Comparison of ENCODE assay signal across 9 cellular contexts in the genomic region with DNA sequence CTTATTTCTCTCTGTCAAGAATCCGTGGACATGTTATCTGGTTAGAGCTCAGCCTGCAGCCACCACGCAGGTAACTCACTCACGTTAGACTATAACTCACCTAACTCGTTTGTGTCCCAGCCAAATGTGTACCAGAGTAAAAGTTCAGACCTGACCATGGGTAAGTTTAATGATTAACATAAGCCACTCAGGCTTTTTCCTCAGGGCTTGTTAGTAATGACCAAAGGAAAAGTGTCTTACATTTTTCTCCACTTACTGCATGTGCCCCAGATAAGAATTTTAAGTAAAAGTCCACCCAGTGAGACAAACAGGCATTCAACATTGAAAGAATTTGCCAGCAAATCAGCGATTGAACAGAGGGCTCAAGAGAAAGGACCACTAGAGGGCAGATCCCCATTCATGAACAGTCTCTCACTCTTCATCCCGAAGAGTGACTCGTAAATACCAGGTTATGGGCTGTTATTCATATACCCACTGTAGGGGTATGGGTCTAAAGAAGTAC. TPM values are rescaled to one million over a fixed set of nuclear protein-coding genes. Genes with fewer than 3 reads are reported as not detected.
DNase-seq lines count a peak whose midpoint lies in the region; ATAC-seq, FAIRE-seq and TF ChIP-seq lines count a peak whose summit lies in the region.
"Had no signal": no experiment of that assay in that cellular context is flagged by ENCODE, and none has a peak within 500 bp of the region (broad histone marks: within the 10 kb centered on the region; RNA-seq: fewer than 3 reads in every experiment).

A gene with protein sequence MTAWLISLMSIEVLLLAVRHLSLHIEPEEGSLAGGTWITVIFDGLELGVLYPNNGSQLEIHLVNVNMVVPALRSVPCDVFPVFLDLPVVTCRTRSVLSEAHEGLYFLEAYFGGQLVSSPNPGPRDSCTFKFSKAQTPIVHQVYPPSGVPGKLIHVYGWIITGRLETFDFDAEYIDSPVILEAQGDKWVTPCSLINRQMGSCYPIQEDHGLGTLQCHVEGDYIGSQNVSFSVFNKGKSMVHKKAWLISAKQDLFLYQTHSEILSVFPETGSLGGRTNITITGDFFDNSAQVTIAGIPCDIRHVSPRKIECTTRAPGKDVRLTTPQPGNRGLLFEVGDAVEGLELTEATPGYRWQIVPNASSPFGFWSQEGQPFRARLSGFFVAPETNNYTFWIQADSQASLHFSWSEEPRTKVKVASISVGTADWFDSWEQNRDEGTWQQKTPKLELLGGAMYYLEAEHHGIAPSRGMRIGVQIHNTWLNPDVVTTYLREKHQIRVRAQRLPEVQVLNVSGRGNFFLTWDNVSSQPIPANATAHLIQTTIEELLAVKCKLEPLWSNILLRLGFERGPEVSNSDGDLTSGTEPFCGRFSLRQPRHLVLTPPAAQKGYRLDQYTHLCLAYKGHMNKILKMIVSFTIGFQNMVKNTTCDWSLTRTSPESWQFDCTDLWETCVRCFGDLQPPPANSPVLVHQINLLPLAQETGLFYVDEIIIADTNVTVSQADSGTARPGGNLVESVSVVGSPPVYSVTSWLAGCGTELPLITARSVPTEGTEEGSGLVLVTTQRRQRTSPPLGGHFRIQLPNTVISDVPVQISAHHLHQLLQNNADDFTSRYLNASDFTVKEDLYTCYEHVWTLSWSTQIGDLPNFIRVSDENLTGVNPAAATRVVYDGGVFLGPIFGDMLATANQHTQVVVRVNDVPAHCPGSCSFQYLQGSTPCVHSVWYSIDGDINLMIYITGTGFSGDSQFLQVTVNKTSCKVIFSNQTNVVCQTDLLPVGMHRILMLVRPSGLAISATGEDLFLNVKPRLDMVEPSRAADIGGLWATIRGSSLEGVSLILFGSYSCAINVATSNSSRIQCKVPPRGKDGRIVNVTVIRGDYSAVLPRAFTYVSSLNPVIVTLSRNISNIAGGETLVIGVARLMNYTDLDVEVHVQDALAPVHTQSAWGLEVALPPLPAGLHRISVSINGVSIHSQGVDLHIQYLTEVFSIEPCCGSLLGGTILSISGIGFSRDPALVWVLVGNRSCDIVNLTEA (N-terminal part only) (minus strand): TSS at position 116 of the 502 bp plus-strand sequence. CDS start 2,680 bp downstream, outside the sequence.

- no peak for FAIRE-seq in frontal cortex (lab: Jason Lieb, UNC)

- H3K27me3 Mint-ChIP-seq in nephron progenitor cell (ENCODE audit: low read depth, poor library complexity) = peaks cover 5% of the 10 kb centered on the region

- H3K27ac Mint-ChIP-seq in nephron progenitor cell = no peak within 1 kb of the TSS

- no peaks in the 10 kb centered on the region for H3K4me1 Mint-ChIP-seq in nephron progenitor cell

- no peak within 1 kb of the TSS for H3K4me3 Mint-ChIP-seq in nephron progenitor cell

- H3K4me3 ChIP-seq in Jurkat, Clone E6-1 (ENCODE audit: low read length) = no peak within 1 kb of the TSS
- H3K4me3 ChIP-seq in brain microvascular endothelial cell (ENCODE audit: low read depth, low read length) (no peak within 1 kb of the TSS), HAP-1 (no peak within 1 kb of the TSS)

- H3K36me3 ChIP-seq in brain microvascular endothelial cell (replicated peaks) (no peaks in the 10 kb centered on the region), HAP-1 (replicated peaks) (no peaks in the 10 kb centered on the region)

- H3K27ac ChIP-seq in brain microvascular endothelial cell = no peak within 1 kb of the TSS

- ATAC-seq in GM21576 (IDR thresholded peaks at IDR 0.05; ENCODE audit: unreplicated experiment) = no peak

- H3K36me3 Mint-ChIP-seq in nephron progenitor cell (ENCODE audit: low read depth) = no peaks in the 10 kb centered on the region

- H3K4me1 ChIP-seq in HAP-1 = no peaks in the 10 kb centered on the region

- DNase-seq in ELR (ENCODE audit: low read depth) (peak; percentile 35), brain microvascular endothelial cell (no peak), nephron progenitor cell (no peak), NCI-H1048 (lab: John Stamatoyannopoulos, UW) (no peak), HAP-1 (ENCODE audit: low spot score in 2 of 2) (no peak), frontal cortex (ENCODE audit: low spot score in 2 of 2) (no peak)
- peak; percentile 15 for DNase-seq in Jurkat, Clone E6-1 (ENCODE audit: low read depth, low spot score)

- peak; percentile 52 for TF ChIP-seq CTCF in brain microvascular endothelial cell (IDR thresholded peaks at IDR 0.05; ENCODE audit: low read depth, low read length, missing control alignments)
- TF ChIP-seq CTCF in nephron progenitor cell (IDR thresholded peaks at IDR 0.05) = peak; percentile 40

- H3K27me3 ChIP-seq in brain microvascular endothelial cell (replicated peaks) (no peaks in the 10 kb centered on the region), HAP-1 (ENCODE audit: low read depth) (no peaks in the 10 kb centered on the region)

- no peaks in the 10 kb centered on the region for H3K9me3 ChIP-seq in HAP-1

- in situ Hi-C loops in brain microvascular endothelial cell (cut with HindIII; ENCODE audit: low pct_ligation_motif_present, low sequenced_read_pairs) = no loop called here
- in situ Hi-C loops in HAP-1 (cut with MboI; ENCODE audit: low sequenced_read_pairs) = no loop called here

- peaks cover 4% of the 10 kb centered on the region for H3K9me3 Mint-ChIP-seq in nephron progenitor cell

RNA-seq across cellular contexts. Expression of the gene that starts here (rescaled TPM):
- not detected for polyA plus RNA-seq in Jurkat, Clone E6-1 (2012; ENCODE audit: insufficient read depth, insufficient read length)
- total RNA-seq in frontal cortex = not detected
- total RNA-seq: T-helper 1 cell treated with Interleukin-12 subunit alpha and Interleukin-12 subunit beta and Interleukin-4 antibody, amounts not matched to agents 30 ng/mL and 1 ng/mL, for 36 hours had no signal

Comparison
In these comparisons a context has a peak if more than half of its experiments do, and no peak if none do; other contexts are left out.
1. DNase-seq: peak in ELR (single experiment) and Jurkat, Clone E6-1 (single experiment); none in brain microvascular endothelial cell (single experiment), nephron progenitor cell (single experiment), NCI-H1048 (single experiment), HAP-1 (0 of 2) and frontal cortex (0 of 2).